ENCODE assay signal across 15 cellular contexts in the genomic region with DNA sequence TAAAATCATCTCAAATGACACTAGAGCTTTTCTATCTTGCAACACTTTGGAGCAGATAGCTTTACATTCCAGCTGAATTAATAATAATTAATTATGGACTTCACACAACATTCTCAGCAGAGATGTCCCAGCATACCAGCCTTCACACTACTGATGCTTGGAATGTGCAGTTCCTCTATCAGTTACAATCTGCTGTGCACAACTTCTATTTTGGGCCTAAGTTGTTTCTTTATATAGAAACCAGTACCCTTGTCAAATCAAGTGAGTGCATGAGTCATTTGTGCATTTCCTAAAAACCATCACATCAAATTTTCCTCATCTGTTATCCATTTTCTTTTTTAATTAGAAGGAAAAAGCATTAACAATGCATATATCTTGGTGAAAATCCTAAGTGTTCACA. TPM values are rescaled to one million over a fixed set of nuclear protein-coding genes. Genes with fewer than 3 reads are reported as not detected.
DNase-seq lines count a peak whose midpoint lies in the region; ATAC-seq, FAIRE-seq and TF ChIP-seq lines count a peak whose summit lies in the region.
"Had no signal": no experiment of that assay in that cellular context is flagged by ENCODE, and none has a peak within 500 bp of the region (broad histone marks: within the 10 kb centered on the region; RNA-seq: fewer than 3 reads in every experiment).

No MANE protein-coding gene starts in this region.

- POLR2A ChIA-PET in activated CD4-positive, alpha-beta T cell treated with anti-CD3 and anti-CD28 coated beads, Interleukin-2, amount 10 ng/mL, durations not matched to agents 7 days and 5 days (lab: Charles Lee), result no interaction called here
- POLR2A ChIA-PET in PC-3 (lab: Charles Lee; ENCODE audit: unreplicated experiment), result no interaction called here
- POLR2A ChIA-PET in activated CD4-positive, alpha-beta memory T cell treated with anti-CD3 and anti-CD28 coated beads for 36 hours (lab: Charles Lee), result no interaction called here
- POLR2A ChIA-PET in activated CD4-positive, alpha-beta memory T cell treated with anti-CD3 and anti-CD28 coated beads, Interleukin-2, amount 10 ng/mL, durations not matched to agents 7 days and 5 days (lab: Charles Lee), result interaction anchor here (0.6 kb wide), 1 partner anchor 147 kb away, joined by 4 read pairs; no protein-coding TSS in a partner anchor

- H3K4me1 Mint-ChIP-seq in activated CD4-positive, alpha-beta T cell treated with anti-CD3 and anti-CD28 coated beads, Interleukin-2, amount 10 ng/mL, durations not matched to agents 7 days and 5 days, result peaks cover 11% of the 10 kb centered on the region
- H3K4me1 Mint-ChIP-seq in activated CD4-positive, alpha-beta memory T cell treated with anti-CD3 and anti-CD28 coated beads for 36 hours (ENCODE audit: low read depth), result peaks cover 3% of the 10 kb centered on the region
- H3K4me1 Mint-ChIP-seq in activated CD4-positive, alpha-beta memory T cell treated with anti-CD3 and anti-CD28 coated beads, Interleukin-2, amount 10 ng/mL, durations not matched to agents 7 days and 5 days, result peaks cover 14% of the 10 kb centered on the region

- no peak for ATAC-seq in PC-3
- ATAC-seq: activated CD8-positive, alpha-beta memory T cell treated with anti-CD3 and anti-CD28 coated beads, Interleukin-2, amount 10 ng/mL, durations not matched to agents 7 days and 5 days had no signal

- no peaks in the 10 kb centered on the region for H3F3A ChIP-seq in PC-3 (ENCODE audit: low read length, unreplicated experiment)

- no peak overlapping the region for H3K27ac Mint-ChIP-seq in activated CD4-positive, alpha-beta T cell treated with anti-CD3 and anti-CD28 coated beads, Interleukin-2, amount 10 ng/mL, durations not matched to agents 7 days and 5 days
- no peak overlapping the region for H3K27ac Mint-ChIP-seq in activated CD4-positive, alpha-beta memory T cell treated with anti-CD3 and anti-CD28 coated beads for 36 hours
- no peak overlapping the region for H3K27ac Mint-ChIP-seq in activated CD4-positive, alpha-beta memory T cell treated with anti-CD3 and anti-CD28 coated beads, Interleukin-2, amount 10 ng/mL, durations not matched to agents 7 days and 5 days
- H3K27ac Mint-ChIP-seq: activated CD8-positive, alpha-beta memory T cell treated with anti-CD3 and anti-CD28 coated beads, Interleukin-2, amount 10 ng/mL, durations not matched to agents 7 days and 5 days; activated naive CD8-positive, alpha-beta T cell had no signal

- H3K79me2 ChIP-seq in PC-3 (ENCODE audit: low read length), result no peaks in the 10 kb centered on the region

- H3K4me3 ChIP-seq in bronchial epithelial cell (ENCODE audit: low read depth, low read length) (no peak overlapping the region), PC-3 (ENCODE audit: low read length) (no peak overlapping the region)
- H3K4me3 ChIP-seq: sigmoid colon, upper lobe of left lung had no signal

- no peak overlapping the region for H3K27ac ChIP-seq in PC-3 (ENCODE audit: low read length)
- H3K27ac ChIP-seq: upper lobe of left lung had no signal

- no peak overlapping the region for H3K4me2 ChIP-seq in PC-3 (ENCODE audit: low read length)

- CTCF ChIA-PET in activated CD4-positive, alpha-beta T cell treated with anti-CD3 and anti-CD28 coated beads, Interleukin-2, amount 10 ng/mL, durations not matched to agents 7 days and 5 days (lab: Charles Lee), result interaction anchor here (0.6 to 1.4 kb wide), 3 partner anchors 11 to 98 kb away, joined by 3 to 4 read pairs (median 3); no protein-coding TSS in a partner anchor
- CTCF ChIA-PET in PC-3 (lab: Charles Lee), result no interaction called here
- CTCF ChIA-PET in activated CD4-positive, alpha-beta memory T cell treated with anti-CD3 and anti-CD28 coated beads for 36 hours (lab: Charles Lee), result interaction anchor here (0.7 to 1.1 kb wide), 2 partner anchors 48 to 58 kb away, joined by 3 to 6 read pairs; no protein-coding TSS in a partner anchor
- CTCF ChIA-PET in activated CD4-positive, alpha-beta memory T cell treated with anti-CD3 and anti-CD28 coated beads, Interleukin-2, amount 10 ng/mL, durations not matched to agents 7 days and 5 days (lab: Charles Lee), result no interaction called here

- H3K4me3 Mint-ChIP-seq in activated CD4-positive, alpha-beta T cell treated with anti-CD3 and anti-CD28 coated beads, Interleukin-2, amount 10 ng/mL, durations not matched to agents 7 days and 5 days, result no peak overlapping the region
- no peak overlapping the region for H3K4me3 Mint-ChIP-seq in activated CD4-positive, alpha-beta memory T cell treated with anti-CD3 and anti-CD28 coated beads for 36 hours
- H3K4me3 Mint-ChIP-seq in activated CD4-positive, alpha-beta memory T cell treated with anti-CD3 and anti-CD28 coated beads, Interleukin-2, amount 10 ng/mL, durations not matched to agents 7 days and 5 days, result no peak overlapping the region
- H3K4me3 Mint-ChIP-seq: activated CD8-positive, alpha-beta memory T cell treated with anti-CD3 and anti-CD28 coated beads, Interleukin-2, amount 10 ng/mL, durations not matched to agents 7 days and 5 days; activated naive CD8-positive, alpha-beta T cell had no signal

- intact Hi-C loops in PC-3 (cut with micrococcal nuclease), result no loop called here
- intact Hi-C loops in activated CD4-positive, alpha-beta memory T cell treated with anti-CD3 and anti-CD28 coated beads for 36 hours (cut with micrococcal nuclease), result no loop called here

- TF ChIP-seq CTCF in bronchial epithelial cell (IDR thresholded peaks at IDR 0.05; ENCODE audit: insufficient read depth, low read length, severe bottlenecking), result no peak
- no peak for TF ChIP-seq CTCF in PC-3 (conservative IDR thresholded peaks at IDR 0.05; ENCODE audit: low read depth, low read length)

- H3K9me2 ChIP-seq in PC-3 (replicated peaks; ENCODE audit: low read length), result no peaks in the 10 kb centered on the region

- H3K36me3 ChIP-seq in bronchial epithelial cell (ENCODE audit: control insufficient read depth, insufficient read depth, low read length) (no peaks in the 10 kb centered on the region), PC-3 (ENCODE audit: low read depth, low read length) (no peaks in the 10 kb centered on the region)
- H3K36me3 ChIP-seq: sigmoid colon, upper lobe of left lung had no signal

- no peaks in the 10 kb centered on the region; the same call in 1 of the 2 replicates for H3K9me3 ChIP-seq in PC-3 (ENCODE audit: low read length)

- no peaks in the 10 kb centered on the region for H3K4me1 ChIP-seq in PC-3 (ENCODE audit: insufficient read depth, low read length)

- BruUV-seq in PC-3 (replicated peaks; lab: Mats Ljungman, UMichigan), result no TSS peak

- DNase-seq in A172 (ENCODE audit: low spot score), result peak; percentile 51
- DNase-seq in LHCN-M2 (ENCODE audit: low read depth), result peak; percentile 64
- peak; percentile 45 for DNase-seq in bronchial epithelial cell (ENCODE audit: low read depth)
- peak; percentile 24 for DNase-seq in iris pigment epithelial cell (ENCODE audit: low read depth)
- no peak for DNase-seq in activated CD4-positive, alpha-beta T cell treated with anti-CD3 and anti-CD28 coated beads, Interleukin-2, amount 10 ng/mL, durations not matched to agents 7 days and 5 days
- DNase-seq in PC-3, result no peak
- DNase-seq in activated CD4-positive, alpha-beta memory T cell treated with anti-CD3 and anti-CD28 coated beads for 36 hours, result no peak
- DNase-seq in activated CD4-positive, alpha-beta memory T cell treated with anti-CD3 and anti-CD28 coated beads, Interleukin-2, amount 10 ng/mL, durations not matched to agents 7 days and 5 days, result no peak
- DNase-seq: ACHN; activated CD8-positive, alpha-beta memory T cell treated with anti-CD3 and anti-CD28 coated beads, Interleukin-2, amount 10 ng/mL, durations not matched to agents 7 days and 5 days; DMS79; NCI-H2107; sigmoid colon; upper lobe of left lung had no signal

- no peaks in the 10 kb centered on the region for H4K20me1 ChIP-seq in PC-3 (ENCODE audit: low read length)

- no peak overlapping the region for H2AFZ ChIP-seq in PC-3 (ENCODE audit: low read length)

- no peaks in the 10 kb centered on the region for H3K27me3 Mint-ChIP-seq in activated CD4-positive, alpha-beta T cell treated with anti-CD3 and anti-CD28 coated beads, Interleukin-2, amount 10 ng/mL, durations not matched to agents 7 days and 5 days
- peaks cover 17% of the 10 kb centered on the region for H3K27me3 Mint-ChIP-seq in activated CD4-positive, alpha-beta memory T cell treated with anti-CD3 and anti-CD28 coated beads for 36 hours
- no peaks in the 10 kb centered on the region for H3K27me3 Mint-ChIP-seq in activated CD4-positive, alpha-beta memory T cell treated with anti-CD3 and anti-CD28 coated beads, Interleukin-2, amount 10 ng/mL, durations not matched to agents 7 days and 5 days

- peaks cover 12% of the 10 kb centered on the region for H3K9me3 Mint-ChIP-seq in activated CD4-positive, alpha-beta T cell treated with anti-CD3 and anti-CD28 coated beads, Interleukin-2, amount 10 ng/mL, durations not matched to agents 7 days and 5 days
- H3K9me3 Mint-ChIP-seq in activated CD4-positive, alpha-beta memory T cell treated with anti-CD3 and anti-CD28 coated beads for 36 hours, result peaks cover 8% of the 10 kb centered on the region
- peaks cover 7% of the 10 kb centered on the region for H3K9me3 Mint-ChIP-seq in activated CD4-positive, alpha-beta memory T cell treated with anti-CD3 and anti-CD28 coated beads, Interleukin-2, amount 10 ng/mL, durations not matched to agents 7 days and 5 days

- H3K9ac ChIP-seq in PC-3 (ENCODE audit: low read length), result no peak overlapping the region

- H3K27me3 ChIP-seq in bronchial epithelial cell (ENCODE audit: control insufficient read depth, insufficient read depth, low read length), result no peaks in the 10 kb centered on the region
- H3K27me3 ChIP-seq in PC-3 (ENCODE audit: low read length), result no peaks in the 10 kb centered on the region
- H3K27me3 ChIP-seq: sigmoid colon, upper lobe of left lung had no signal

- no peak for FAIRE-seq in bronchial epithelial cell (lab: Jason Lieb, UNC)

- no peaks in the 10 kb centered on the region for H3K36me3 Mint-ChIP-seq in activated CD4-positive, alpha-beta T cell treated with anti-CD3 and anti-CD28 coated beads, Interleukin-2, amount 10 ng/mL, durations not matched to agents 7 days and 5 days (ENCODE audit: low read depth)
- no peaks in the 10 kb centered on the region for H3K36me3 Mint-ChIP-seq in activated CD4-positive, alpha-beta memory T cell treated with anti-CD3 and anti-CD28 coated beads for 36 hours
- H3K36me3 Mint-ChIP-seq in activated CD4-positive, alpha-beta memory T cell treated with anti-CD3 and anti-CD28 coated beads, Interleukin-2, amount 10 ng/mL, durations not matched to agents 7 days and 5 days (ENCODE audit: low read depth), result no peaks in the 10 kb centered on the region
- H3K36me3 Mint-ChIP-seq: activated CD8-positive, alpha-beta memory T cell treated with anti-CD3 and anti-CD28 coated beads, Interleukin-2, amount 10 ng/mL, durations not matched to agents 7 days and 5 days had no signal

RNA-seq across cellular contexts. Expression of gene RASL11B, which starts 8.8 kb away (rescaled TPM):
- not detected in 2 replicates for total RNA-seq in A172 (2014; rRNA removed; shearing (Covaris generic))
- total RNA-seq in LHCN-M2 (2014; rRNA removed) (0.17 and 0.32 TPM in 2 replicates), bronchial epithelial cell (0.77 and 1.3 TPM in 2 replicates), PC-3 (2014; rRNA removed) (0.07 and 2.1 TPM in 2 replicates)
- polyA plus RNA-seq in LHCN-M2 (2012), result 0.18 TPM
- total RNA-seq in activated CD4-positive, alpha-beta T cell treated with anti-CD3 and anti-CD28 coated beads, Interleukin-2, amount 10 ng/mL, durations not matched to agents 7 days and 5 days, result under 1 TPM in 1 of 2 experiments, not detected in 1; 0.10 TPM
- under 1 TPM; 0.29 to 0.40 TPM for total RNA-seq in activated CD4-positive, alpha-beta memory T cell treated with anti-CD3 and anti-CD28 coated beads for 36 hours
- under 1 TPM; 0.25 to 0.33 TPM for total RNA-seq in activated CD4-positive, alpha-beta memory T cell treated with anti-CD3 and anti-CD28 coated beads, Interleukin-2, amount 10 ng/mL, durations not matched to agents 7 days and 5 days

Comparison
In these comparisons a context has a peak if more than half of its experiments do, and no peak if none do; other contexts are left out.
1. CTCF ChIA-PET loops: an anchor here in activated CD4-positive, alpha-beta T cell treated with anti-CD3 and anti-CD28 coated beads, Interleukin-2, amount 10 ng/mL, durations not matched to agents 7 days and 5 days (0.6 to 1.4 kb wide) and activated CD4-positive, alpha-beta memory T cell treated with anti-CD3 and anti-CD28 coated beads for 36 hours (0.7 to 1.1 kb wide); none called in PC-3 and activated CD4-positive, alpha-beta memory T cell treated with anti-CD3 and anti-CD28 coated beads, Interleukin-2, amount 10 ng/mL, durations not matched to agents 7 days and 5 days.
2. DNase-seq: peak in A172 (single experiment), LHCN-M2 (single experiment), bronchial epithelial cell (single experiment) and iris pigment epithelial cell (single experiment); none in activated CD4-positive, alpha-beta T cell treated with anti-CD3 and anti-CD28 coated beads, Interleukin-2, amount 10 ng/mL, durations not matched to agents 7 days and 5 days (single experiment), PC-3 (single experiment), activated CD4-positive, alpha-beta memory T cell treated with anti-CD3 and anti-CD28 coated beads for 36 hours (single experiment) and activated CD4-positive, alpha-beta memory T cell treated with anti-CD3 and anti-CD28 coated beads, Interleukin-2, amount 10 ng/mL, durations not matched to agents 7 days and 5 days (single experiment).